ENCODE assay signal across 18 cellular contexts in genomic region chr22:31584804-31585160, GRCh38.
DNase-seq lines count a peak whose midpoint lies in the region; ATAC-seq, FAIRE-seq and TF ChIP-seq lines count a peak whose summit lies in the region.
"Had no signal": no experiment of that assay in that cellular context is flagged by ENCODE, and none has a peak within 500 bp of the region (broad histone marks: within the 10 kb centered on the region; RNA-seq: fewer than 3 reads in every experiment).

No MANE protein-coding gene starts in this region.

- FAIRE-seq in K562 (lab: Jason Lieb, UNC) = no peak
- FAIRE-seq: A204.1, keratinocyte had no signal

- H3K9ac ChIP-seq in IMR-90 (ENCODE audit: low read depth, low read length) = no peak overlapping the region; the same call in 1 of the 2 replicates
- H3K9ac ChIP-seq in K562 (ENCODE audit: insufficient read depth in 1 of 2, low read depth in 2 of 2, low read length in 2 of 2) = peak overlapping the region in 1 of 2 experiments; percentile 63; a peak in 2 of 4 replicates
- H3K9ac ChIP-seq: SK-N-SH had no signal

- H3K4me1 ChIP-seq in IMR-90 (ENCODE audit: control insufficient read depth, insufficient read depth, low read length) = peaks cover 25% of the 10 kb centered on the region
- peaks cover 9 to 32% of the 10 kb centered on the region in 2 experiments for H3K4me1 ChIP-seq in K562 (replicated peaks in 1 of 2; ENCODE audit: control insufficient read depth in 2 of 2, insufficient read depth in 2 of 2, low read length in 2 of 2)
- peaks cover 37% of the 10 kb centered on the region for H3K4me1 ChIP-seq in osteoblast (ENCODE audit: insufficient read depth, low read length)
- H3K4me1 ChIP-seq: tibial nerve had no signal

- BruUV-seq in IMR-90 (replicated peaks; lab: Mats Ljungman, UMichigan) (no TSS peak), K562 (replicated peaks; lab: Mats Ljungman, UMichigan) (no TSS peak)

- DNase-seq in activated CD4-positive, alpha-beta T cell treated with anti-CD3 and anti-CD28 coated beads, Interleukin-2, amount 10 ng/mL, durations not matched to agents 7 days and 5 days = no peak
- DNase-seq in activated CD4-positive, alpha-beta T cell treated with anti-CD3 and anti-CD28 coated beads for 1 hour = no peak
- DNase-seq in IMR-90 = no peak
- DNase-seq in K562 (ENCODE audit: extremely low read depth in 1 of 4, low spot score in 3 of 4) = no peak
- DNase-seq in osteoblast (ENCODE audit: insufficient read length, low spot score, missing footprints) = no peak
- no peak for DNase-seq in HuH-7.5 (ENCODE audit: low spot score)
- no peak for DNase-seq in stimulated activated CD4-positive, alpha-beta T cell treated with anti-CD3 and anti-CD28 coated beads, Interleukin-1b, Interleukin-23, amount 100 ng/mL, for 48 hours
- DNase-seq in NCI-H2081 (lab: John Stamatoyannopoulos, UW) = no peak
- DNase-seq: C1 segment of cervical spinal cord, DMS79, hippocampal formation, NCI-H1694 treated with DMSO at 0.1 percent for 48 hours, SK-N-SH had no signal

- peak overlapping the region; percentile 91 for H2BK20ac ChIP-seq in IMR-90 (ENCODE audit: low read depth, low read length)

- H3K4me1 Mint-ChIP-seq in activated CD4-positive, alpha-beta T cell treated with anti-CD3 and anti-CD28 coated beads, Interleukin-2, amount 10 ng/mL, durations not matched to agents 7 days and 5 days = peaks cover 46% of the 10 kb centered on the region

- no peak overlapping the region for H2AK9ac ChIP-seq in IMR-90 (replicated peaks; ENCODE audit: low read depth, low read length, poor library complexity)

- H3K9me3 ChIP-seq in IMR-90 (ENCODE audit: control insufficient read depth, insufficient read depth, low read length) (no peaks in the 10 kb centered on the region), K562 (replicated peaks; ENCODE audit: control insufficient read depth, insufficient read depth, low read depth, low read length) (peaks cover 6% of the 10 kb centered on the region), osteoblast (ENCODE audit: low read depth, low read length) (no peaks in the 10 kb centered on the region)
- H3K9me3 ChIP-seq: SK-N-SH, tibial nerve had no signal

- H2BK120ac ChIP-seq in IMR-90 (ENCODE audit: low read depth, low read length) = peak overlapping the region; percentile 95

- H2BK15ac ChIP-seq in IMR-90 (ENCODE audit: low read depth, low read length) = peak overlapping the region; percentile 64; the same call in 1 of the 3 replicates

- peak overlapping the region; percentile 52 for H3K27ac Mint-ChIP-seq in activated CD4-positive, alpha-beta T cell treated with anti-CD3 and anti-CD28 coated beads, Interleukin-2, amount 10 ng/mL, durations not matched to agents 7 days and 5 days
- H3K27ac Mint-ChIP-seq: stimulated activated memory B cell treated with anti-CD40 and anti-IgM and Interleukin-4, amounts not matched to agents 10 μg/mL and 1 μg/mL and 100 μg/mL, for 72 hours had no signal

- no peak for ATAC-seq in IMR-90 (ENCODE audit: low read depth)
- peak; percentile 47 for ATAC-seq in K562
- ATAC-seq: stimulated activated memory B cell treated with anti-CD40 and anti-IgM and Interleukin-4, amounts not matched to agents 10 μg/mL and 1 μg/mL and 100 μg/mL, for 72 hours had no signal

- H2AFZ ChIP-seq in IMR-90 (replicated peaks; ENCODE audit: low read length, poor library complexity) (no peak overlapping the region), K562 (ENCODE audit: low read depth, low read length) (peak overlapping the region; percentile 26; the same call in 1 of the 2 replicates), osteoblast (ENCODE audit: low read length) (no peak overlapping the region)

- peak overlapping the region; percentile 77 for H3K14ac ChIP-seq in IMR-90 (replicated peaks; ENCODE audit: low read depth, low read length)

- H3K36me3 Mint-ChIP-seq in activated CD4-positive, alpha-beta T cell treated with anti-CD3 and anti-CD28 coated beads, Interleukin-2, amount 10 ng/mL, durations not matched to agents 7 days and 5 days (ENCODE audit: low read depth) = peaks cover 71% of the 10 kb centered on the region

- TF ChIP-seq POLR2A in IMR-90 (IDR thresholded peaks at IDR 0.05; ENCODE audit: low read depth, low read length) (no peak), K562 (conservative IDR thresholded peaks at IDR 0.05) (no peak)

- no peak overlapping the region for H3K4me3 ChIP-seq in IMR-90 (ENCODE audit: insufficient read depth, low read depth, low read length)
- H3K4me3 ChIP-seq in K562 = no peak overlapping the region
- no peak overlapping the region for H3K4me3 ChIP-seq in osteoblast (ENCODE audit: insufficient read depth, low read length)
- H3K4me3 ChIP-seq: tibial nerve had no signal

- POLR2A ChIA-PET in activated CD4-positive, alpha-beta T cell treated with anti-CD3 and anti-CD28 coated beads, Interleukin-2, amount 10 ng/mL, durations not matched to agents 7 days and 5 days (lab: Charles Lee) = no interaction called here
- POLR2A ChIA-PET in IMR-90 (lab: Charles Lee; ENCODE audit: unreplicated experiment) = no interaction called here
- POLR2A ChIA-PET in K562 (lab: Yijun Ruan, JAX) = interaction anchor here (0.6 to 1.5 kb wide), 5 partner anchors 18 to 337 kb away, joined by 3 to 5 read pairs (median 4); no protein-coding TSS in a partner anchor

- H4K5ac ChIP-seq in IMR-90 (ENCODE audit: low read depth, low read length) = peak overlapping the region; percentile 94

- intact Hi-C loops in IMR-90 (cut with micrococcal nuclease) = no loop called here
- intact Hi-C loops in K562 (cut with micrococcal nuclease) = loop anchor here (2.0 kb wide), 1 partner anchor 18 kb away; no protein-coding TSS in a partner anchor

- H3K4ac ChIP-seq in IMR-90 (ENCODE audit: low read depth, low read length) = peak overlapping the region; percentile 90

- H3K27me3 Mint-ChIP-seq in activated CD4-positive, alpha-beta T cell treated with anti-CD3 and anti-CD28 coated beads, Interleukin-2, amount 10 ng/mL, durations not matched to agents 7 days and 5 days = no peaks in the 10 kb centered on the region
- H3K27me3 Mint-ChIP-seq: stimulated activated memory B cell treated with anti-CD40 and anti-IgM and Interleukin-4, amounts not matched to agents 10 μg/mL and 1 μg/mL and 100 μg/mL, for 72 hours had no signal

- peak overlapping the region; percentile 36 to 80 for H4K8ac ChIP-seq in IMR-90 (ENCODE audit: low read depth in 2 of 2, low read length in 2 of 2)

- H4K20me1 ChIP-seq in IMR-90 (ENCODE audit: insufficient read depth, low read length) = no peaks in the 10 kb centered on the region
- no peaks in the 10 kb centered on the region for H4K20me1 ChIP-seq in K562 (replicated peaks; ENCODE audit: control insufficient read depth, insufficient read depth, low read length)
- H4K20me1 ChIP-seq in osteoblast (ENCODE audit: insufficient read depth, low read length) = no peaks in the 10 kb centered on the region

- dilution Hi-C loops in IMR-90 (cut with HindIII; ENCODE audit: low sequenced_read_pairs, unreplicated experiment) = no loop called here

- in situ Hi-C loops in IMR-90 (cut with MboI; ENCODE audit: low sequenced_read_pairs) (no loop called here), K562 (cut with MboI) (no loop called here)

- H3K4me3 Mint-ChIP-seq in activated CD4-positive, alpha-beta T cell treated with anti-CD3 and anti-CD28 coated beads, Interleukin-2, amount 10 ng/mL, durations not matched to agents 7 days and 5 days = no peak overlapping the region
- H3K4me3 Mint-ChIP-seq: neural crest cell; stimulated activated memory B cell treated with anti-CD40 and anti-IgM and Interleukin-4, amounts not matched to agents 10 μg/mL and 1 μg/mL and 100 μg/mL, for 72 hours had no signal

- H3K9me1 ChIP-seq in IMR-90 (ENCODE audit: insufficient read depth, low read length) = peaks cover 15% of the 10 kb centered on the region
- H3K9me1 ChIP-seq in K562 (ENCODE audit: control insufficient read depth, insufficient read depth, low read length) = no peaks in the 10 kb centered on the region

- no peak for TF ChIP-seq EP300 in K562 (IDR thresholded peaks at IDR 0.05; ENCODE audit: low read length)

- H3K36me3 ChIP-seq in IMR-90 (ENCODE audit: control insufficient read depth, insufficient read depth, low read length) (peaks cover 4% of the 10 kb centered on the region), K562 (ENCODE audit: control insufficient read depth, insufficient read depth, low read length) (peaks cover 22% of the 10 kb centered on the region), osteoblast (ENCODE audit: insufficient read depth, low read length) (peaks cover 11% of the 10 kb centered on the region)

- no peak for TF ChIP-seq CTCF in IMR-90 (conservative IDR thresholded peaks at IDR 0.05; ENCODE audit: low read depth, low read length)
- TF ChIP-seq CTCF in K562 (IDR thresholded peaks at IDR 0.05 in 2 of 3, conservative IDR thresholded peaks at IDR 0.05 in 1 of 3; ENCODE audit: insufficient read depth in 2 of 3, low read depth in 1 of 3, low read length in 3 of 3) = no peak
- no peak for TF ChIP-seq CTCF in osteoblast (IDR thresholded peaks at IDR 0.05; ENCODE audit: extremely low read depth, low read depth, low read length)

- H3K18ac ChIP-seq in IMR-90 (ENCODE audit: low read depth, low read length) = peak overlapping the region; percentile 97

- no peaks in the 10 kb centered on the region for H3K79me2 ChIP-seq in K562 (ENCODE audit: control insufficient read depth, insufficient read depth, low read length)
- no peaks in the 10 kb centered on the region for H3K79me2 ChIP-seq in osteoblast (ENCODE audit: insufficient read depth, low read length)

- H3K9me3 Mint-ChIP-seq in activated CD4-positive, alpha-beta T cell treated with anti-CD3 and anti-CD28 coated beads, Interleukin-2, amount 10 ng/mL, durations not matched to agents 7 days and 5 days = no peaks in the 10 kb centered on the region
- H3K9me3 Mint-ChIP-seq: neural crest cell; stimulated activated memory B cell treated with anti-CD40 and anti-IgM and Interleukin-4, amounts not matched to agents 10 μg/mL and 1 μg/mL and 100 μg/mL, for 72 hours had no signal

- peak overlapping the region; percentile 75; the same call in 1 of the 2 replicates for H3K27ac ChIP-seq in IMR-90 (ENCODE audit: insufficient read depth, low read length)
- H3K27ac ChIP-seq in K562 (ENCODE audit: extremely low read depth, low read depth, low read length) = peak overlapping the region; percentile 72
- H3K27ac ChIP-seq in osteoblast (ENCODE audit: low read depth, low read length) = peak overlapping the region; percentile 91
- H3K27ac ChIP-seq: tibial nerve had no signal

- H3K4me2 ChIP-seq in IMR-90 (ENCODE audit: low read depth, low read length) (0 out of 2 replicates have a peak overlapping the region, but pooled peaks have one; percentile 29), K562 (ENCODE audit: insufficient read depth, low read length) (peak overlapping the region; percentile 38), osteoblast (ENCODE audit: insufficient read depth, low read length) (peak overlapping the region; percentile 62)

- 100% methylated on average over 3 of the region's 5 CpGs; no CpG with 5 or more reads in 1 of the 2 experiments for WGBS in IMR-90 (ENCODE audit: extremely low coverage in 2 of 2, insufficient read length in 1 of 2), 2 experiments
- WGBS in K562 (ENCODE audit: insufficient coverage, low coverage, missing lambda C conversion rate) = 5% methylated on average over 5 of the region's 5 CpGs

- H3K23ac ChIP-seq in IMR-90 (ENCODE audit: low read depth, low read length) = peak overlapping the region; percentile 61

- CTCF ChIA-PET in activated CD4-positive, alpha-beta T cell treated with anti-CD3 and anti-CD28 coated beads, Interleukin-2, amount 10 ng/mL, durations not matched to agents 7 days and 5 days (lab: Charles Lee) = no interaction called here
- CTCF ChIA-PET in IMR-90 (lab: Yijun Ruan, JAX) (interaction anchor here (0.6 kb wide), 1 partner anchor 43 kb away, joined by 8 read pairs; no protein-coding TSS in a partner anchor), K562 (lab: Yijun Ruan, JAX; ENCODE audit: low intra/inter-chr PET ratio) (no interaction called here)

- H2AK5ac ChIP-seq in IMR-90 (ENCODE audit: low read depth, low read length) = peak overlapping the region; percentile 84; the same call in 1 of the 2 replicates

- H3K27me3 ChIP-seq in IMR-90 (ENCODE audit: control insufficient read depth, insufficient read depth, low read length) (no peaks in the 10 kb centered on the region), K562 (ENCODE audit: control insufficient read depth in 2 of 2, insufficient read depth in 2 of 2, low read length in 2 of 2) (no peaks in the 10 kb centered on the region), osteoblast (ENCODE audit: insufficient read depth, low read length) (no peaks in the 10 kb centered on the region)
- H3K27me3 ChIP-seq: tibial nerve had no signal

- TF ChIP-seq RAD21 in IMR-90 (IDR thresholded peaks at IDR 0.05; ENCODE audit: low read length) (no peak), K562 (CRISPR knock-in tag; conservative IDR thresholded peaks at IDR 0.05 in 1 of 2, IDR thresholded peaks at IDR 0.05 in 1 of 2) (no peak)

- H4K91ac ChIP-seq in IMR-90 (ENCODE audit: insufficient read depth, low read depth, low read length) = peak overlapping the region; percentile 89

- H2BK5ac ChIP-seq in IMR-90 (ENCODE audit: low read depth, low read length, poor library complexity, severe bottlenecking) = peak overlapping the region; percentile 97

- H3K79me1 ChIP-seq in IMR-90 (ENCODE audit: low read depth in 1 of 2, low read length in 2 of 2) = peaks cover 0 to 3% of the 10 kb centered on the region in 2 experiments; a peak in 1 of 4 replicates

- H3K56ac ChIP-seq in IMR-90 (ENCODE audit: extremely low read depth, insufficient read depth, low read length) = peak overlapping the region; percentile 68; the same call in 1 of the 2 replicates
